25 cellular contexts compared by ENCODE assay signal in genomic region chr5:154406231-154406630, GRCh38. TPM values are rescaled to one million over a fixed set of nuclear protein-coding genes. Genes with fewer than 3 reads are reported as not detected.
A peak's percentile ranks its signal among the peaks of the same experiment; 100 is the strongest.
DNase-seq lines count a peak whose midpoint lies in the region; ATAC-seq, FAIRE-seq and TF ChIP-seq lines count a peak whose summit lies in the region.
"Had no signal": no experiment of that assay in that cellular context is flagged by ENCODE, and none has a peak within 500 bp of the region (broad histone marks: within the 10 kb centered on the region; RNA-seq: fewer than 3 reads in every experiment).

No MANE protein-coding gene starts in this region.

- intact Hi-C loops in activated naive CD4-positive, alpha-beta T cell treated with anti-CD3 and anti-CD28 coated beads for 36 hours (cut with micrococcal nuclease), result no loop called here

- no peak for FAIRE-seq in urothelium cell line (lab: Jason Lieb, UNC)

- DNase-seq in HT-29 (ENCODE audit: low spot score) (peak; percentile 11), SJSA1 (ENCODE audit: low read depth in 1 of 2, low spot score in 2 of 2) (peak; percentile 48 to 72), foreskin keratinocyte (peak; percentile 41 to 77), urothelium cell line (ENCODE audit: low spot score) (peak; percentile 75), foreskin fibroblast (no peak), GM10248 (ENCODE audit: extremely low spot score) (no peak)
- no peak for DNase-seq in activated naive CD4-positive, alpha-beta T cell treated with anti-CD3 and anti-CD28 coated beads for 36 hours
- DNase-seq: activated B cell treated with CpG ODN at 0.5 μM for 24 hours; activated CD4-positive, alpha-beta memory T cell treated with anti-CD3 and anti-CD28 coated beads for 36 hours; activated naive CD4-positive, alpha-beta T cell; cerebellar nuclear complex; COR-L47; DND-41; left cardiac atrium; NCI-H146; NCI-H226; stimulated activated CD4-positive, alpha-beta T cell treated with anti-CD3 and anti-CD28 coated beads, Interleukin-2, amount 100 ng/mL, for 24 hours had no signal

- H3K4me3 ChIP-seq in SJSA1 (no peak overlapping the region), foreskin fibroblast (ENCODE audit: low read depth in 1 of 2, low read length in 2 of 2) (no peak overlapping the region)
- H3K4me3 ChIP-seq: neural progenitor cell, tibial nerve had no signal

- H3K36me3 ChIP-seq in SJSA1, result peaks cover 24% of the 10 kb centered on the region
- H3K36me3 ChIP-seq: neural progenitor cell had no signal

- POLR2A ChIA-PET in GM10248 (lab: Yijun Ruan, JAX), result interaction anchor here (1.2 kb wide), 1 partner anchor 333 kb away, joined by 6 read pairs; no protein-coding TSS in a partner anchor

- H3K27me3 ChIP-seq in SJSA1 (replicated peaks) (no peaks in the 10 kb centered on the region), foreskin keratinocyte (no peaks in the 10 kb centered on the region)
- H3K27me3 ChIP-seq: esophagus muscularis mucosa, tibial nerve had no signal

- no peak overlapping the region for H3K4me3 Mint-ChIP-seq in activated naive CD4-positive, alpha-beta T cell treated with anti-CD3 and anti-CD28 coated beads for 36 hours
- H3K4me3 Mint-ChIP-seq: activated B cell treated with CpG ODN at 0.5 μM for 24 hours; activated CD4-positive, alpha-beta memory T cell treated with anti-CD3 and anti-CD28 coated beads for 36 hours; B cell; neural progenitor cell; stimulated activated naive CD8-positive, alpha-beta T cell treated with anti-CD3 and anti-CD28 coated beads, Interleukin-15, Interleukin-2, amounts not matched to agents 100 ng/mL and 50 ng/mL, for 24 hours; T-helper 2 cell treated with Interferon-gamma antibody and Interleukin-4, amounts not matched to agents 5 μg/mL and 100 μg/mL, for 36 hours had no signal

- no peak overlapping the region for H3K27ac Mint-ChIP-seq in activated naive CD4-positive, alpha-beta T cell treated with anti-CD3 and anti-CD28 coated beads for 36 hours
- H3K27ac Mint-ChIP-seq: activated B cell treated with CpG ODN at 0.5 μM for 24 hours; activated CD4-positive, alpha-beta memory T cell treated with anti-CD3 and anti-CD28 coated beads for 36 hours; B cell; mesothelial cell of epicardium; neural progenitor cell; progenitor cell of endocrine pancreas; stimulated activated naive CD8-positive, alpha-beta T cell treated with anti-CD3 and anti-CD28 coated beads, Interleukin-15, Interleukin-2, amounts not matched to agents 100 ng/mL and 50 ng/mL, for 24 hours; T-helper 2 cell treated with Interferon-gamma antibody and Interleukin-4, amounts not matched to agents 5 μg/mL and 100 μg/mL, for 36 hours had no signal

- peak; percentile 52 for ATAC-seq in foreskin keratinocyte

- peaks cover 8% of the 10 kb centered on the region for H3K36me3 Mint-ChIP-seq in activated naive CD4-positive, alpha-beta T cell treated with anti-CD3 and anti-CD28 coated beads for 36 hours (ENCODE audit: low read depth)
- H3K36me3 Mint-ChIP-seq: mesothelial cell of epicardium had no signal

- peaks cover 10% of the 10 kb centered on the region for H3K4me1 Mint-ChIP-seq in activated naive CD4-positive, alpha-beta T cell treated with anti-CD3 and anti-CD28 coated beads for 36 hours (ENCODE audit: low read depth)

- peaks cover 21% of the 10 kb centered on the region for H3K4me1 ChIP-seq in SJSA1 (replicated peaks)
- H3K4me1 ChIP-seq in foreskin keratinocyte, result no peaks in the 10 kb centered on the region

- no peaks in the 10 kb centered on the region for H3K27me3 Mint-ChIP-seq in activated naive CD4-positive, alpha-beta T cell treated with anti-CD3 and anti-CD28 coated beads for 36 hours (ENCODE audit: low read depth)
- H3K27me3 Mint-ChIP-seq: activated B cell treated with CpG ODN at 0.5 μM for 24 hours; activated CD4-positive, alpha-beta memory T cell treated with anti-CD3 and anti-CD28 coated beads for 36 hours; B cell; stimulated activated naive CD8-positive, alpha-beta T cell treated with anti-CD3 and anti-CD28 coated beads, Interleukin-15, Interleukin-2, amounts not matched to agents 100 ng/mL and 50 ng/mL, for 24 hours had no signal

- no peaks in the 10 kb centered on the region for H3K9me3 Mint-ChIP-seq in activated naive CD4-positive, alpha-beta T cell treated with anti-CD3 and anti-CD28 coated beads for 36 hours
- H3K9me3 Mint-ChIP-seq: activated B cell treated with CpG ODN at 0.5 μM for 24 hours; activated CD4-positive, alpha-beta memory T cell treated with anti-CD3 and anti-CD28 coated beads for 36 hours; mesothelial cell of epicardium; neural progenitor cell; stimulated activated naive CD8-positive, alpha-beta T cell treated with anti-CD3 and anti-CD28 coated beads, Interleukin-15, Interleukin-2, amounts not matched to agents 100 ng/mL and 50 ng/mL, for 24 hours; T-helper 2 cell treated with Interferon-gamma antibody and Interleukin-4, amounts not matched to agents 5 μg/mL and 100 μg/mL, for 36 hours had no signal

- no peaks in the 10 kb centered on the region for H3K9me3 ChIP-seq in SJSA1 (replicated peaks)
- H3K9me3 ChIP-seq: esophagus muscularis mucosa, tibial nerve had no signal

- CTCF ChIA-PET in activated naive CD4-positive, alpha-beta T cell treated with anti-CD3 and anti-CD28 coated beads for 36 hours (lab: Charles Lee), result interaction anchor here (0.7 to 6.2 kb wide), 10 partner anchors 204 to 431 kb away, joined by 3 to 113 read pairs (median 6); partner anchors contain the start of gene GALNT10
- CTCF ChIA-PET in GM10248 (lab: Yijun Ruan, JAX), result interaction anchor here (0.6 to 4.7 kb wide), 33 partner anchors 12 to 440 kb away, joined by 3 to 80 read pairs (median 6); partner anchors contain the start of gene GALNT10

- TF ChIP-seq CTCF in foreskin keratinocyte (conservative IDR thresholded peaks at IDR 0.05), result no peak
- no peak for TF ChIP-seq CTCF in foreskin fibroblast (IDR thresholded peaks at IDR 0.05; ENCODE audit: low read depth, low read length)
- no peak for TF ChIP-seq CTCF in GM10248 (IDR thresholded peaks at IDR 0.05; ENCODE audit: control extremely low read depth, extremely low read depth, low read depth, missing control alignments)

- H3K27ac ChIP-seq in SJSA1, result no peak overlapping the region
- H3K27ac ChIP-seq in foreskin keratinocyte, result no peak overlapping the region
- H3K27ac ChIP-seq: esophagus muscularis mucosa, neural progenitor cell, tibial nerve had no signal

RNA-seq across cellular contexts. Expression of gene SAP30L, which starts 39.6 kb away (rescaled TPM):
- 28.1 and 41.0 TPM in 2 replicates for total RNA-seq in HT-29 (2014; rRNA removed; shearing (Covaris generic))
- total RNA-seq in SJSA1 (2014; rRNA removed; shearing (Covaris generic)), result 24.5 and 36.7 TPM in 2 replicates
- 32.4 and 37.7 TPM in 2 replicates for total RNA-seq in foreskin keratinocyte
- 35.7 and 37.1 TPM in 2 replicates for polyA plus RNA-seq in foreskin keratinocyte
- total RNA-seq in activated naive CD4-positive, alpha-beta T cell treated with anti-CD3 and anti-CD28 coated beads for 36 hours, result 10 to 100 TPM; 29.3 to 30.3 TPM

Comparison
In these comparisons a context has a peak if more than half of its experiments do, and no peak if none do; other contexts are left out.
1. DNase-seq: peak in HT-29 (single experiment), SJSA1 (2 of 2), foreskin keratinocyte (2 of 2) and urothelium cell line (single experiment); none in foreskin fibroblast (0 of 2), activated naive CD4-positive, alpha-beta T cell treated with anti-CD3 and anti-CD28 coated beads for 36 hours (single experiment) and GM10248 (single experiment).